1 cellular context compared by ENCODE assay signal in the genomic region with DNA sequence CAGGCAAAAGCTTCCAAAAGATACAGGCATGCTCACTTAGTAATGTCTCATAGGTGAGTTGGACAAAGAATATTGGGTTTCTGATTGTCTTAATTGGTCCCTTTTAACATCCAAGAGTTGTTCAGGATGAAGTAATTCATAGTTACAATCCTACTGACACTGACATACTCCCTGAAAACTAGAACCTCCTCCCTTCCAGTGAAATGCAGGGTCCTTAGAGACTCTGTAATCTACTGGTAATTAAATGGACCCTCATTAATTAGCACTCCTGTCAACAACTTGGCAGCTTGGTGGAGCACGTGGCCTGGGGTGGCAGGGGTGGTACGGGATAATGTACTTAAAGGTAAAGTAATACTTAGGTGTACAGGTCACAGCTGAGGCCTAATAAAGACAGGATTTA.
TF ChIP-seq lines count a peak whose summit lies in the region.

No MANE protein-coding gene starts in this region.

TF ChIP-seq in GM23338, 12 proteins besides CTCF, POLR2A, EP300 and RAD21 (continued from another document):
- TF ChIP-seq ZNF462 (CRISPR knock-in tag; IDR thresholded peaks at IDR 0.05) (no peak), ETS1 (IDR thresholded peaks at IDR 0.05) (no peak), REST (IDR thresholded peaks at IDR 0.05; ENCODE audit: unreplicated experiment) (no peak), NANOG (IDR thresholded peaks at IDR 0.05; ENCODE audit: borderline replicate concordance) (no peak), ZNF331 (CRISPR knock-in tag; IDR thresholded peaks at IDR 0.05; ENCODE audit: low read depth) (no peak), ZNF114 (CRISPR knock-in tag; IDR thresholded peaks at IDR 0.05) (no peak)
TF ChIP-seq in GM23338: peak in this region for 0.
